Comparison of ENCODE assay signal across 18 cellular contexts in the genomic region with DNA sequence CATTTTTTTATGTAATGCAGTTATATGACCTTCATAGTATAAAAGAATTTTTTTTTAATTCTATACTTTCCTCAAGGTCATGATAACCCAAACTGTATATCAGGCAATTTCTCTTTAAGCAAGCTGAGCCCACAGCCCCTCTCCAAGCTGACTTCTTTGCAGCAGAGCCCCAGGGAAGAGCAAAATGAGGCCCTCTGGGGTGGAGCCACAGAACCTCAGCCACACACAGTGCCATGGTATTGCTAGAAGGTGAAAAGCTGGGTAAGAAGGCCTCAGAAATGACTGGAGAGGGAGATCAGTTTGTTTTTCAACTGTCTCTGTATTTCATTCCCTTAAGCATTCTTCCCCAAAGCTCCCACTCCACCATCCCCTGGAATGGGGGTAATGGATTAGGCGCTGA.
DNase-seq lines count a peak whose midpoint lies in the region; ATAC-seq and TF ChIP-seq lines count a peak whose summit lies in the region.
"Had no signal": no experiment of that assay in that cellular context is flagged by ENCODE, and none has a peak within 500 bp of the region (broad histone marks: within the 10 kb centered on the region; RNA-seq: fewer than 3 reads in every experiment).

No MANE protein-coding gene starts in this region.

- peaks cover 5% of the 10 kb centered on the region for H3K9me3 Mint-ChIP-seq in activated naive CD8-positive, alpha-beta T cell treated with anti-CD3 and anti-CD28 coated beads, Interleukin-2, amount 50 U/mL, for 24 hours
- H3K9me3 Mint-ChIP-seq in activated naive CD8-positive, alpha-beta T cell treated with anti-CD3 and anti-CD28 coated beads for 36 hours: peaks cover 7% of the 10 kb centered on the region
- peaks cover 27% of the 10 kb centered on the region for H3K9me3 Mint-ChIP-seq in activated T-helper 2 cell treated with anti-CD3 and anti-CD28 coated beads, Interferon-gamma antibody, Interleukin-2, Interleukin-4, amounts not matched to agents 10 μg/mL and 5 μg/mL and 100 μg/mL, durations not matched to agents 14 hours and 24 hours and 36 hours
- peaks cover 23% of the 10 kb centered on the region for H3K9me3 Mint-ChIP-seq in activated T-helper 1 cell treated with anti-CD3 and anti-CD28 coated beads, Interleukin-12 subunit alpha, Interleukin-12 subunit beta, Interleukin-2, Interleukin-4 antibody, amounts not matched to agents 30 ng/mL and 10 ng/mL and 1 ng/mL, durations not matched to agents 14 hours and 24 hours and 36 hours

- H3K4me3 Mint-ChIP-seq in activated naive CD8-positive, alpha-beta T cell treated with anti-CD3 and anti-CD28 coated beads, Interleukin-2, amount 50 U/mL, for 24 hours: no peak overlapping the region
- H3K4me3 Mint-ChIP-seq in activated naive CD8-positive, alpha-beta T cell treated with anti-CD3 and anti-CD28 coated beads for 36 hours: no peak overlapping the region
- H3K4me3 Mint-ChIP-seq in activated T-helper 2 cell treated with anti-CD3 and anti-CD28 coated beads, Interferon-gamma antibody, Interleukin-2, Interleukin-4, amounts not matched to agents 10 μg/mL and 5 μg/mL and 100 μg/mL, durations not matched to agents 14 hours and 24 hours and 36 hours (ENCODE audit: low read depth): no peak overlapping the region
- no peak overlapping the region for H3K4me3 Mint-ChIP-seq in activated T-helper 1 cell treated with anti-CD3 and anti-CD28 coated beads, Interleukin-12 subunit alpha, Interleukin-12 subunit beta, Interleukin-2, Interleukin-4 antibody, amounts not matched to agents 30 ng/mL and 10 ng/mL and 1 ng/mL, durations not matched to agents 14 hours and 24 hours and 36 hours
- H3K4me3 Mint-ChIP-seq: CD4-positive, CD25-positive, alpha-beta regulatory T cell; GM23338 had no signal

- peak overlapping the region; percentile 33 to 61 for H3K27ac ChIP-seq in right atrium auricular region
- H3K27ac ChIP-seq in thyroid gland: peak overlapping the region; percentile 15 to 45 (median 37)
- H3K27ac ChIP-seq: A549, HL-60 had no signal

- H3K36me3 ChIP-seq in right atrium auricular region: no peaks in the 10 kb centered on the region
- H3K36me3 ChIP-seq in thyroid gland: no peaks in the 10 kb centered on the region

- H3K4me1 Mint-ChIP-seq in activated naive CD8-positive, alpha-beta T cell treated with anti-CD3 and anti-CD28 coated beads, Interleukin-2, amount 50 U/mL, for 24 hours: peaks cover 56% of the 10 kb centered on the region
- peaks cover 36% of the 10 kb centered on the region for H3K4me1 Mint-ChIP-seq in activated naive CD8-positive, alpha-beta T cell treated with anti-CD3 and anti-CD28 coated beads for 36 hours
- peaks cover 46% of the 10 kb centered on the region for H3K4me1 Mint-ChIP-seq in activated T-helper 2 cell treated with anti-CD3 and anti-CD28 coated beads, Interferon-gamma antibody, Interleukin-2, Interleukin-4, amounts not matched to agents 10 μg/mL and 5 μg/mL and 100 μg/mL, durations not matched to agents 14 hours and 24 hours and 36 hours (ENCODE audit: low read depth)
- peaks cover 47% of the 10 kb centered on the region for H3K4me1 Mint-ChIP-seq in activated T-helper 1 cell treated with anti-CD3 and anti-CD28 coated beads, Interleukin-12 subunit alpha, Interleukin-12 subunit beta, Interleukin-2, Interleukin-4 antibody, amounts not matched to agents 30 ng/mL and 10 ng/mL and 1 ng/mL, durations not matched to agents 14 hours and 24 hours and 36 hours (ENCODE audit: low read depth)

- no peak for ATAC-seq in activated naive CD8-positive, alpha-beta T cell treated with anti-CD3 and anti-CD28 coated beads, Interleukin-2, amount 50 U/mL, for 24 hours
- ATAC-seq in GM19324 (IDR thresholded peaks at IDR 0.05; ENCODE audit: low FRiP score, unreplicated experiment): no peak
- ATAC-seq: GM23338 had no signal

- POLR2A ChIA-PET in HEK293T (lab: Yijun Ruan, JAX): interaction anchor here (1.0 kb wide), 1 partner anchor 16 kb away, joined by 3 read pairs; no protein-coding TSS in a partner anchor

- H3K4me3 ChIP-seq in right atrium auricular region (no peak overlapping the region), thyroid gland (replicated peaks in 1 of 3) (no peak overlapping the region)
- H3K4me3 ChIP-seq: A549, GM23338 had no signal

- H3K27me3 ChIP-seq in right atrium auricular region: no peaks in the 10 kb centered on the region
- no peaks in the 10 kb centered on the region for H3K27me3 ChIP-seq in thyroid gland

- no peak for TF ChIP-seq CTCF in right atrium auricular region (IDR thresholded peaks at IDR 0.05)
- no peak for TF ChIP-seq CTCF in thyroid gland (IDR thresholded peaks at IDR 0.05)

- no peak for TF ChIP-seq POLR2A in thyroid gland (IDR thresholded peaks at IDR 0.05)

- H3K27ac Mint-ChIP-seq in activated naive CD8-positive, alpha-beta T cell treated with anti-CD3 and anti-CD28 coated beads, Interleukin-2, amount 50 U/mL, for 24 hours: peak overlapping the region; percentile 8
- no peak overlapping the region for H3K27ac Mint-ChIP-seq in activated naive CD8-positive, alpha-beta T cell treated with anti-CD3 and anti-CD28 coated beads for 36 hours
- H3K27ac Mint-ChIP-seq in activated T-helper 2 cell treated with anti-CD3 and anti-CD28 coated beads, Interferon-gamma antibody, Interleukin-2, Interleukin-4, amounts not matched to agents 10 μg/mL and 5 μg/mL and 100 μg/mL, durations not matched to agents 14 hours and 24 hours and 36 hours: peak overlapping the region; percentile 45
- no peak overlapping the region for H3K27ac Mint-ChIP-seq in activated T-helper 1 cell treated with anti-CD3 and anti-CD28 coated beads, Interleukin-12 subunit alpha, Interleukin-12 subunit beta, Interleukin-2, Interleukin-4 antibody, amounts not matched to agents 30 ng/mL and 10 ng/mL and 1 ng/mL, durations not matched to agents 14 hours and 24 hours and 36 hours
- H3K27ac Mint-ChIP-seq: GM23338 had no signal

- no peaks in the 10 kb centered on the region for H3K9me3 ChIP-seq in right atrium auricular region
- no peaks in the 10 kb centered on the region for H3K9me3 ChIP-seq in thyroid gland
- H3K9me3 ChIP-seq: A549, SK-N-SH had no signal

- H3K4me1 ChIP-seq in right atrium auricular region: peaks cover 0 to 20% of the 10 kb centered on the region in 2 donors
- H3K4me1 ChIP-seq in thyroid gland: peaks cover 12 to 37% of the 10 kb centered on the region in 2 donors

- DNase-seq in activated naive CD8-positive, alpha-beta T cell treated with anti-CD3 and anti-CD28 coated beads, Interleukin-2, amount 50 U/mL, for 24 hours: no peak
- DNase-seq in activated naive CD8-positive, alpha-beta T cell treated with anti-CD3 and anti-CD28 coated beads for 36 hours: no peak
- DNase-seq in activated T-helper 2 cell treated with anti-CD3 and anti-CD28 coated beads, Interferon-gamma antibody, Interleukin-2, Interleukin-4, amounts not matched to agents 10 μg/mL and 5 μg/mL and 100 μg/mL, durations not matched to agents 14 hours and 24 hours and 36 hours (ENCODE audit: low spot score): no peak
- no peak for DNase-seq in right atrium auricular region (ENCODE audit: low spot score)
- DNase-seq in thyroid gland: no peak
- DNase-seq in HEK293T (ENCODE audit: extremely low spot score): no peak
- DNase-seq in activated T-helper 1 cell treated with anti-CD3 and anti-CD28 coated beads, Interleukin-12 subunit alpha, Interleukin-12 subunit beta, Interleukin-2, Interleukin-4 antibody, amounts not matched to agents 30 ng/mL and 10 ng/mL and 1 ng/mL, durations not matched to agents 14 hours and 24 hours and 36 hours (ENCODE audit: low spot score): no peak
- DNase-seq: AML-193; CD4-positive, CD25-positive, alpha-beta regulatory T cell; MV-4-11; NCI-H146; NCI-H748 treated with DMSO at 0.1 percent for 48 hours; OCI-M1; SK-N-SH had no signal

- intact Hi-C loops in activated T-helper 2 cell treated with anti-CD3 and anti-CD28 coated beads, Interferon-gamma antibody, Interleukin-2, Interleukin-4, amounts not matched to agents 10 μg/mL and 5 μg/mL and 100 μg/mL, durations not matched to agents 14 hours and 24 hours and 36 hours (cut with micrococcal nuclease): loop anchor here (10.0 kb wide), 1 partner anchor 1091 kb away; no protein-coding TSS in a partner anchor
- intact Hi-C loops in thyroid gland (cut with DNase I): no loop called here
- intact Hi-C loops in activated T-helper 1 cell treated with anti-CD3 and anti-CD28 coated beads, Interleukin-12 subunit alpha, Interleukin-12 subunit beta, Interleukin-2, Interleukin-4 antibody, amounts not matched to agents 30 ng/mL and 10 ng/mL and 1 ng/mL, durations not matched to agents 14 hours and 24 hours and 36 hours (cut with micrococcal nuclease): loop anchor here (10.0 kb wide), 1 partner anchor 1709 kb away; no protein-coding TSS in a partner anchor

- H3K27me3 Mint-ChIP-seq in activated naive CD8-positive, alpha-beta T cell treated with anti-CD3 and anti-CD28 coated beads, Interleukin-2, amount 50 U/mL, for 24 hours: no peaks in the 10 kb centered on the region
- no peaks in the 10 kb centered on the region for H3K27me3 Mint-ChIP-seq in activated naive CD8-positive, alpha-beta T cell treated with anti-CD3 and anti-CD28 coated beads for 36 hours
- no peaks in the 10 kb centered on the region for H3K27me3 Mint-ChIP-seq in activated T-helper 2 cell treated with anti-CD3 and anti-CD28 coated beads, Interferon-gamma antibody, Interleukin-2, Interleukin-4, amounts not matched to agents 10 μg/mL and 5 μg/mL and 100 μg/mL, durations not matched to agents 14 hours and 24 hours and 36 hours (ENCODE audit: low read depth)
- no peaks in the 10 kb centered on the region for H3K27me3 Mint-ChIP-seq in activated T-helper 1 cell treated with anti-CD3 and anti-CD28 coated beads, Interleukin-12 subunit alpha, Interleukin-12 subunit beta, Interleukin-2, Interleukin-4 antibody, amounts not matched to agents 30 ng/mL and 10 ng/mL and 1 ng/mL, durations not matched to agents 14 hours and 24 hours and 36 hours (ENCODE audit: insufficient read depth)
- H3K27me3 Mint-ChIP-seq: CD4-positive, CD25-positive, alpha-beta regulatory T cell had no signal

- WGBS in thyroid gland, 2 donors: 94 to 100% methylated on average over 1 of the region's 1 CpG

- CTCF ChIA-PET in HEK293T (lab: Yijun Ruan, JAX): no interaction called here

- H3K36me3 Mint-ChIP-seq in activated naive CD8-positive, alpha-beta T cell treated with anti-CD3 and anti-CD28 coated beads, Interleukin-2, amount 50 U/mL, for 24 hours (ENCODE audit: low read depth): peaks cover 16% of the 10 kb centered on the region
- H3K36me3 Mint-ChIP-seq in activated naive CD8-positive, alpha-beta T cell treated with anti-CD3 and anti-CD28 coated beads for 36 hours: peaks cover 26% of the 10 kb centered on the region
- H3K36me3 Mint-ChIP-seq in activated T-helper 2 cell treated with anti-CD3 and anti-CD28 coated beads, Interferon-gamma antibody, Interleukin-2, Interleukin-4, amounts not matched to agents 10 μg/mL and 5 μg/mL and 100 μg/mL, durations not matched to agents 14 hours and 24 hours and 36 hours (ENCODE audit: low read depth): peaks cover 37% of the 10 kb centered on the region
- peaks cover 19% of the 10 kb centered on the region for H3K36me3 Mint-ChIP-seq in activated T-helper 1 cell treated with anti-CD3 and anti-CD28 coated beads, Interleukin-12 subunit alpha, Interleukin-12 subunit beta, Interleukin-2, Interleukin-4 antibody, amounts not matched to agents 30 ng/mL and 10 ng/mL and 1 ng/mL, durations not matched to agents 14 hours and 24 hours and 36 hours (ENCODE audit: low read depth)
- H3K36me3 Mint-ChIP-seq: CD4-positive, CD25-positive, alpha-beta regulatory T cell had no signal

TF ChIP-seq in HEK293T, 16 proteins besides CTCF, POLR2A, EP300 and RAD21 (continues in another document):
- no peak for TF ChIP-seq ARNT (IDR thresholded peaks at IDR 0.05)

Comparison
In these comparisons a context has a peak if more than half of its experiments do, and no peak if none do; other contexts are left out.
1. H3K27ac Mint-ChIP-seq: peak in activated naive CD8-positive, alpha-beta T cell treated with anti-CD3 and anti-CD28 coated beads, Interleukin-2, amount 50 U/mL, for 24 hours (single experiment) and activated T-helper 2 cell treated with anti-CD3 and anti-CD28 coated beads, Interferon-gamma antibody, Interleukin-2, Interleukin-4, amounts not matched to agents 10 μg/mL and 5 μg/mL and 100 μg/mL, durations not matched to agents 14 hours and 24 hours and 36 hours (single experiment); none in activated naive CD8-positive, alpha-beta T cell treated with anti-CD3 and anti-CD28 coated beads for 36 hours (single experiment) and activated T-helper 1 cell treated with anti-CD3 and anti-CD28 coated beads, Interleukin-12 subunit alpha, Interleukin-12 subunit beta, Interleukin-2, Interleukin-4 antibody, amounts not matched to agents 30 ng/mL and 10 ng/mL and 1 ng/mL, durations not matched to agents 14 hours and 24 hours and 36 hours (single experiment).